10 cellular contexts compared by ENCODE assay signal in the genomic region with DNA sequence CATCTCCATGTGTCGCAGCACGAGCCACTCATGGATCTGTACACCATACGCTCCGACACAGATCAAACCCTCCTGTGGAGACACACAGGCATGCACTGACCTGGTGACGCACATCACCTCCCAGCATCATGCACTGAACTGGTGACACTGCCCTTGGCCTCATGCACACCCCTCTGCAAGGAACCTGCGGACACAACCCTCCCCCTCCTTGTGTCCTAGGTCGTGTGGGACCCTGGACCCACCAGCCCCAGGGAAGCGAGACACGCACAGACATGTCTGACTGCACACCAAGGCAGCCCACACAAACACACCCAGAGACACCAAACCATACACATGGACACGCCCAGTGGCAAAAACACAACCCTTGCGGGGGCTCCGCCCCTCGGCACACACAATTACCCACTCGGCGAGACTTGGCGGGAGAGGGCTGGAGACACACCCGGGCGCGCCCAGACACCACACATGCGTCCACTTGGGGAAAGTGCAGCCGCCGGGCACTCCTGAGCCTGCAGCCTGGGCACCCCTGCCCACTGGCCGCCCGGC. TPM values are rescaled to one million over a fixed set of nuclear protein-coding genes. Genes with fewer than 3 reads are reported as not detected.
DNase-seq lines count a peak whose midpoint lies in the region; ATAC-seq, FAIRE-seq and TF ChIP-seq lines count a peak whose summit lies in the region.
"Had no signal": no experiment of that assay in that cellular context is flagged by ENCODE, and none has a peak within 500 bp of the region (broad histone marks: within the 10 kb centered on the region; RNA-seq: fewer than 3 reads in every experiment).

No MANE protein-coding gene starts in this region.

- peak overlapping the region; percentile 44 for H3K4me3 Mint-ChIP-seq in activated CD8-positive, alpha-beta T cell treated with anti-CD3 and anti-CD28 coated beads, Interleukin-2, amount 10 ng/mL, durations not matched to agents 7 days and 5 days

- H3K27me3 ChIP-seq in GM06990 (replicated peaks; ENCODE audit: control insufficient read depth, insufficient read depth, low read length) (no peaks in the 10 kb centered on the region), mucosa of rectum (ENCODE audit: control insufficient read depth in 2 of 2, insufficient read depth in 2 of 2, low read length in 2 of 2) (no peaks in the 10 kb centered on the region)

- peak overlapping the region; percentile 87 for H3K4me3 ChIP-seq in GM06990 (replicated peaks; ENCODE audit: low read depth, low read length)
- peak overlapping the region; percentile 33 to 62 for H3K4me3 ChIP-seq in mucosa of rectum (ENCODE audit: low read length in 2 of 2)
- no peak overlapping the region for H3K4me3 ChIP-seq in kidney (ENCODE audit: low read length in 2 of 2)

- H3K4me1 ChIP-seq in mucosa of rectum (ENCODE audit: control insufficient read depth in 2 of 2, insufficient read depth in 2 of 2, low read length in 2 of 2) (peaks cover 46 to 58% of the 10 kb centered on the region in 2 donors), kidney (ENCODE audit: control insufficient read depth in 1 of 2, insufficient read depth in 1 of 2, low read depth in 1 of 2, low read length in 2 of 2) (no peaks in the 10 kb centered on the region)

- H3K9ac ChIP-seq in mucosa of rectum (ENCODE audit: low read depth in 1 of 2, low read length in 2 of 2) (peak overlapping the region; percentile 14 to 36), kidney (ENCODE audit: low read length in 2 of 2) (no peak overlapping the region)

- DNase-seq in GM06990 (ENCODE audit: extremely low read depth, insufficient read length): no peak
- no peak for DNase-seq in HTR-8/SVneo (ENCODE audit: insufficient read length, low spot score)
- peak; percentile 37 for DNase-seq in activated CD8-positive, alpha-beta T cell treated with anti-CD3 and anti-CD28 coated beads, Interleukin-2, amount 10 ng/mL, durations not matched to agents 7 days and 5 days
- DNase-seq in kidney: no peak
- no peak for DNase-seq in NCI-H2171 treated with DMSO at 0.1 percent for 48 hours (lab: John Stamatoyannopoulos, UW)
- no peak for DNase-seq in NCI-H82 treated with DMSO at 0.1 percent for 48 hours (lab: John Stamatoyannopoulos, UW; ENCODE audit: unreplicated experiment)
- DNase-seq: DND-41 had no signal

- H3K9me3 ChIP-seq in mucosa of rectum (ENCODE audit: control insufficient read depth in 2 of 2, low read length in 2 of 2): no peaks in the 10 kb centered on the region
- no peaks in the 10 kb centered on the region for H3K9me3 ChIP-seq in kidney (ENCODE audit: control insufficient read depth in 1 of 2, low read length in 2 of 2)

- ATAC-seq in activated CD8-positive, alpha-beta T cell treated with anti-CD3 and anti-CD28 coated beads, Interleukin-2, amount 10 ng/mL, durations not matched to agents 7 days and 5 days: no peak
- ATAC-seq: activated naive CD4-positive, alpha-beta T cell treated with anti-CD3 and anti-CD28 coated beads, Interleukin-2, amount 50 U/mL, for 72 hours had no signal

- peak; percentile 52 for FAIRE-seq in HTR-8/SVneo (lab: Jason Lieb, UNC)
- FAIRE-seq in kidney (lab: Jason Lieb, UNC): no peak
- FAIRE-seq: endothelial cell of umbilical vein had no signal

- H3K27ac ChIP-seq in mucosa of rectum (ENCODE audit: low read depth in 2 of 2, low read length in 2 of 2) (peak overlapping the region; percentile 1 to 59), kidney (ENCODE audit: low read depth in 2 of 2, low read length in 2 of 2) (no peak overlapping the region)

- TF ChIP-seq CTCF in GM06990 (IDR thresholded peaks at IDR 0.05; ENCODE audit: insufficient read depth, low read length, poor library complexity, severe bottlenecking): no peak
- no peak for TF ChIP-seq CTCF in kidney (IDR thresholded peaks at IDR 0.05; ENCODE audit: borderline replicate concordance, extremely low read depth, insufficient read depth)

- H3K4me1 Mint-ChIP-seq in activated CD8-positive, alpha-beta T cell treated with anti-CD3 and anti-CD28 coated beads, Interleukin-2, amount 10 ng/mL, durations not matched to agents 7 days and 5 days (ENCODE audit: low read depth): peaks cover 64% of the 10 kb centered on the region

- POLR2A ChIA-PET in activated CD8-positive, alpha-beta T cell treated with anti-CD3 and anti-CD28 coated beads, Interleukin-2, amount 10 ng/mL, durations not matched to agents 7 days and 5 days (lab: Charles Lee): no interaction called here

- H3K9me3 Mint-ChIP-seq in activated CD8-positive, alpha-beta T cell treated with anti-CD3 and anti-CD28 coated beads, Interleukin-2, amount 10 ng/mL, durations not matched to agents 7 days and 5 days (ENCODE audit: insufficient read depth): no peaks in the 10 kb centered on the region

- H3K36me3 Mint-ChIP-seq in activated CD8-positive, alpha-beta T cell treated with anti-CD3 and anti-CD28 coated beads, Interleukin-2, amount 10 ng/mL, durations not matched to agents 7 days and 5 days (ENCODE audit: low read depth): peaks cover 6% of the 10 kb centered on the region

- no peaks in the 10 kb centered on the region for H3K36me3 ChIP-seq in GM06990 (ENCODE audit: control insufficient read depth, insufficient read depth, low read length)
- no peaks in the 10 kb centered on the region for H3K36me3 ChIP-seq in mucosa of rectum (ENCODE audit: control insufficient read depth in 2 of 2, insufficient read depth in 2 of 2, low read length in 2 of 2)
- H3K36me3 ChIP-seq in kidney (ENCODE audit: control insufficient read depth in 1 of 2, insufficient read depth in 2 of 2, low read length in 2 of 2): no peaks in the 10 kb centered on the region

- intact Hi-C loops in kidney (cut with DNase I): no loop called here

- CTCF ChIA-PET in activated CD8-positive, alpha-beta T cell treated with anti-CD3 and anti-CD28 coated beads, Interleukin-2, amount 10 ng/mL, durations not matched to agents 7 days and 5 days (lab: Charles Lee): no interaction called here

- no peaks in the 10 kb centered on the region for H3K27me3 Mint-ChIP-seq in activated CD8-positive, alpha-beta T cell treated with anti-CD3 and anti-CD28 coated beads, Interleukin-2, amount 10 ng/mL, durations not matched to agents 7 days and 5 days (ENCODE audit: low read depth)

- peak overlapping the region; percentile 80 for H3K27ac Mint-ChIP-seq in activated CD8-positive, alpha-beta T cell treated with anti-CD3 and anti-CD28 coated beads, Interleukin-2, amount 10 ng/mL, durations not matched to agents 7 days and 5 days

RNA-seq across cellular contexts. Expression of gene KCNN4, which starts 2.0 kb away (rescaled TPM):
- total RNA-seq in activated CD8-positive, alpha-beta T cell treated with anti-CD3 and anti-CD28 coated beads, Interleukin-2, amount 10 ng/mL, durations not matched to agents 7 days and 5 days: 10 to 100 TPM; 28.8 to 31.9 TPM
- total RNA-seq in kidney: 6.1 TPM
- 0.80 TPM for polyA plus RNA-seq in kidney (ENCODE audit: insufficient read depth, low read depth, low replicate concordance)
- total RNA-seq: endothelial cell of umbilical vein had no signal

RNA-seq across cellular contexts. Expression of gene LYPD5, which starts 19.5 kb away (rescaled TPM):
- 1 to 10 TPM in 1 of 2 experiments, under 1 TPM in 1; 0.70 to 1.1 TPM for total RNA-seq in activated CD8-positive, alpha-beta T cell treated with anti-CD3 and anti-CD28 coated beads, Interleukin-2, amount 10 ng/mL, durations not matched to agents 7 days and 5 days
- 4.2 TPM for total RNA-seq in kidney
- polyA plus RNA-seq in kidney (ENCODE audit: insufficient read depth, low read depth, low replicate concordance): 1.8 TPM
- total RNA-seq: endothelial cell of umbilical vein had no signal

RNA-seq across cellular contexts. Expression of gene SMG9, which starts 28.0 kb away (rescaled TPM):
- total RNA-seq in activated CD8-positive, alpha-beta T cell treated with anti-CD3 and anti-CD28 coated beads, Interleukin-2, amount 10 ng/mL, durations not matched to agents 7 days and 5 days: 10 to 100 TPM; 60.0 to 65.1 TPM
- total RNA-seq in kidney: 34.6 TPM
- polyA plus RNA-seq in kidney (ENCODE audit: insufficient read depth, low read depth, low replicate concordance): 25.1 TPM

RNA-seq across cellular contexts. Expression of gene ZNF283, which starts 44.4 kb away (rescaled TPM):
- total RNA-seq in activated CD8-positive, alpha-beta T cell treated with anti-CD3 and anti-CD28 coated beads, Interleukin-2, amount 10 ng/mL, durations not matched to agents 7 days and 5 days: 1 to 10 TPM; 4.9 to 6.9 TPM
- total RNA-seq in kidney: 12.7 TPM
- polyA plus RNA-seq in kidney (ENCODE audit: insufficient read depth, low read depth, low replicate concordance): 3.3 TPM

Comparison
In these comparisons a context has a peak if more than half of its experiments do, and no peak if none do; other contexts are left out.
1. H3K4me3 ChIP-seq: peak in GM06990 (single experiment) and mucosa of rectum (2 of 2); none in kidney (0 of 2).
2. H3K27ac ChIP-seq: peak in mucosa of rectum (2 of 2); none in kidney (0 of 2).
3. H3K9ac ChIP-seq: peak in mucosa of rectum (2 of 2); none in kidney (0 of 2).